Comparison of ENCODE assay signal across 24 cellular contexts in the genomic region with DNA sequence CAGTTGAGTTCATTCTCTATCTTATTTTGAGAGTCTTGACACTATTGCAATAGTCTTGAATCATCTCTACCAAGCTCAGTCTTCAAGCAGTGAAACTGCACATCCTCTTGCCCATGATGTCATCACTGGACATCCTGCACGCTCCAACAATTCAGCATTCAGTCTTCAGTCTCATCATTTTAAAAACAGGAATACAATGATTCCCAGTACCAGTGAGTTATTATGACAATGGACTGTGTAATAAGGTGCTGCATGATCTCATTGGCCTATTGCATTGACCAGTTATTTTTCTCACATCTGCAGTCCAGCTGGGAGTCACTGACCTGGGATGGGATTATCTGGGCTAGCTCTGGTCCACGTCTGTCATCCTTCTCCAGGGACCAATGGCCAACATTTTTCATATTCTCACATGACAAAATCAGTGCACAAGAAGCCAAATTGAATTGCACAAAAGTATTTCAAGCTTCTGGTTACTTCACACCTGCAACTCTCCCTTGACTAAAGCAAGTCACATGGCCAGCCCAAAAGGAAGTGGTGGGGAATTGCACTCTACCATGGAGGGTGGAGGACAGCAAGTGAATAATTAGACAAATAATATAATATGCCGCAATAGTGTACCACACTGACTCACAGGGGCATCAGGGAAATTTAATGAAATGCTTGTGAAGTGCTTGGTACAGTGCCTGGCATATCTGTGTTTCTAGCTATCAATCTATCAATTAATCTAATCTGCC. TPM values are rescaled to one million over a fixed set of nuclear protein-coding genes. Genes with fewer than 3 reads are reported as not detected.
DNase-seq lines count a peak whose midpoint lies in the region; ATAC-seq, FAIRE-seq and TF ChIP-seq lines count a peak whose summit lies in the region.
"Had no signal": no experiment of that assay in that cellular context is flagged by ENCODE, and none has a peak within 500 bp of the region (broad histone marks: within the 10 kb centered on the region; RNA-seq: fewer than 3 reads in every experiment).

No MANE protein-coding gene starts in this region.

- no peak for FAIRE-seq in HepG2 (lab: Jason Lieb, UNC)
- FAIRE-seq: A204.1, D721Med had no signal

- WGBS in HepG2 (ENCODE audit: low lambda C conversion rate): 0% methylated on average over 3 of the region's 3 CpGs
- 38% methylated on average over 3 of the region's 3 CpGs for WGBS in right lobe of liver (ENCODE audit: insufficient coverage, low coverage, low lambda C conversion rate, missing lambda C conversion rate)
- 41 to 60% methylated on average over 3 of the region's 3 CpGs for WGBS in testis, 2 donors

- TF ChIP-seq POLR2A in HepG2 (IDR thresholded peaks at IDR 0.05; ENCODE audit: insufficient read depth in 1 of 2, low read depth in 2 of 2, low read length in 2 of 2) (no peak), right lobe of liver (IDR thresholded peaks at IDR 0.05) (no peak), testis (IDR thresholded peaks at IDR 0.05) (no peak)

- no peak overlapping the region for H3K9ac ChIP-seq in HepG2 (ENCODE audit: insufficient read depth, low read depth, low read length)
- H3K9ac ChIP-seq: BLaER1, KMS-11 had no signal

- TF ChIP-seq RAD21 in HepG2 (CRISPR knock-in tag; IDR thresholded peaks at IDR 0.05): no peak

- H2AFZ ChIP-seq in HepG2 (ENCODE audit: low read length): no peak overlapping the region

- H3K36me3 Mint-ChIP-seq in CD8-positive, alpha-beta T cell: no peaks in the 10 kb centered on the region
- H3K36me3 Mint-ChIP-seq: CD4-positive, alpha-beta memory T cell had no signal

- ATAC-seq in HepG2 (no peak), right lobe of liver (no peak), GM21447 (IDR thresholded peaks at IDR 0.05; ENCODE audit: unreplicated experiment) (no peak)
- no peak for ATAC-seq in CD8-positive, alpha-beta T cell
- ATAC-seq: Panc1, Right ventricle myocardium inferior had no signal

- in situ Hi-C loops in HepG2 (cut with HindIII; ENCODE audit: extremely low pct_ligation_motif_present, low pct_unique_long_range_greater_than_20kb): no loop called here

- no peaks in the 10 kb centered on the region for H3K4me1 Mint-ChIP-seq in CD8-positive, alpha-beta T cell (ENCODE audit: low read depth)
- H3K4me1 Mint-ChIP-seq: CD4-positive, alpha-beta memory T cell had no signal

- intact Hi-C loops in HepG2 (cut with micrococcal nuclease; ENCODE audit: unreplicated experiment) (no loop called here), right lobe of liver (cut with DNase I) (no loop called here), testis (cut with DNase I; ENCODE audit: low total_unique reads) (loop anchor here (10.0 kb wide), 1 partner anchor 72 kb away; no protein-coding TSS in a partner anchor)
- intact Hi-C loops in CD8-positive, alpha-beta T cell (cut with DNase I, micrococcal nuclease): no loop called here

- DNase-seq in HepG2 (ENCODE audit: low spot score): no peak
- no peak for DNase-seq in right lobe of liver
- DNase-seq in RPMI7951 (ENCODE audit: low read depth): peak; percentile 29
- peak; percentile 22 to 64 for DNase-seq in foreskin fibroblast
- DNase-seq in testis: no peak
- DNase-seq in CD8-positive, alpha-beta T cell: no peak
- DNase-seq in activated naive CD4-positive, alpha-beta T cell (lab: John Stamatoyannopoulos, UW): no peak
- DNase-seq: CD4-positive, alpha-beta memory T cell; H7; HFFc6; NCI-H1417 treated with DMSO at 0.1 percent for 48 hours; NCI-H187 treated with DMSO at 0.1 percent for 48 hours; NCI-H2227 treated with DMSO at 0.1 percent for 48 hours; NCI-H510A treated with DMSO at 0.1 percent for 48 hours; NCI-H774 had no signal

- no peaks in the 10 kb centered on the region for H3K4me1 ChIP-seq in HepG2 (ENCODE audit: insufficient read depth, low read length)
- H3K4me1 ChIP-seq in right lobe of liver: no peaks in the 10 kb centered on the region
- H3K4me1 ChIP-seq in testis: no peaks in the 10 kb centered on the region
- H3K4me1 ChIP-seq in CD8-positive, alpha-beta T cell (ENCODE audit: insufficient read depth, low read length): no peaks in the 10 kb centered on the region

- no peaks in the 10 kb centered on the region for H3K36me3 ChIP-seq in HepG2 (replicated peaks in 1 of 2; ENCODE audit: control insufficient read depth in 1 of 2, insufficient read depth in 2 of 2, low read length in 2 of 2)
- H3K36me3 ChIP-seq in right lobe of liver: no peaks in the 10 kb centered on the region
- no peaks in the 10 kb centered on the region for H3K36me3 ChIP-seq in testis (ENCODE audit: low read depth, missing control alignments)
- H3K36me3 ChIP-seq in CD8-positive, alpha-beta T cell (ENCODE audit: insufficient read depth, low read length): no peaks in the 10 kb centered on the region
- H3K36me3 ChIP-seq: BLaER1 had no signal

- H3K9me3 ChIP-seq in HepG2 (ENCODE audit: low read length): no peaks in the 10 kb centered on the region
- H3K9me3 ChIP-seq in right lobe of liver: no peaks in the 10 kb centered on the region
- no peaks in the 10 kb centered on the region for H3K9me3 ChIP-seq in testis
- no peaks in the 10 kb centered on the region for H3K9me3 ChIP-seq in CD8-positive, alpha-beta T cell (ENCODE audit: low read length)
- H3K9me3 ChIP-seq: BLaER1 had no signal

- no peak for TF ChIP-seq EP300 in HepG2 (IDR thresholded peaks at IDR 0.05; ENCODE audit: low read depth in 2 of 2, low read length in 2 of 2)
- no peak for TF ChIP-seq EP300 in HepG2 (CRISPR knock-in tag; IDR thresholded peaks at IDR 0.05; ENCODE audit: borderline replicate concordance)

- no peaks in the 10 kb centered on the region for H3K79me2 ChIP-seq in HepG2 (ENCODE audit: insufficient read depth, low read length)

- no peak overlapping the region for H3K27ac Mint-ChIP-seq in CD8-positive, alpha-beta T cell
- H3K27ac Mint-ChIP-seq: CD4-positive, alpha-beta memory T cell; HFFc6 had no signal

- H3K9me3 Mint-ChIP-seq in CD8-positive, alpha-beta T cell: no peaks in the 10 kb centered on the region

- H3K27ac ChIP-seq in HepG2 (ENCODE audit: extremely low read length, insufficient read depth, low read length) (no peak overlapping the region), right lobe of liver (no peak overlapping the region), testis (no peak overlapping the region)
- no peak overlapping the region for H3K27ac ChIP-seq in CD8-positive, alpha-beta T cell (ENCODE audit: low read depth, low read length)
- H3K27ac ChIP-seq: BLaER1, KMS-11 had no signal

- H4K20me1 ChIP-seq in HepG2 (ENCODE audit: insufficient read depth, low read length): no peaks in the 10 kb centered on the region
- H4K20me1 ChIP-seq: BLaER1 had no signal

- H3K4me2 ChIP-seq in HepG2 (ENCODE audit: low read depth, low read length): no peak overlapping the region
- H3K4me2 ChIP-seq: BLaER1, KMS-11 had no signal

- BruUV-seq in HepG2 (replicated peaks; lab: Mats Ljungman, UMichigan): no TSS peak

- TF ChIP-seq CTCF in HepG2 (CRISPR knock-in tag; IDR thresholded peaks at IDR 0.05) (no peak), right lobe of liver (IDR thresholded peaks at IDR 0.05) (no peak), foreskin fibroblast (IDR thresholded peaks at IDR 0.05; ENCODE audit: low read depth, low read length) (no peak), testis (IDR thresholded peaks at IDR 0.05) (no peak)
- no peak for TF ChIP-seq CTCF in CD8-positive, alpha-beta T cell (IDR thresholded peaks at IDR 0.05)

- CTCF ChIA-PET in HepG2 (lab: Yijun Ruan, JAX; ENCODE audit: low intra/inter-chr PET ratio, low total read pairs): no interaction called here
- CTCF ChIA-PET in CD8-positive, alpha-beta T cell (lab: Charles Lee): no interaction called here

- H3K4me3 ChIP-seq in HepG2 (replicated peaks in 1 of 3; ENCODE audit: insufficient read depth in 1 of 3, low read depth in 2 of 3, low read length in 3 of 3) (no peak overlapping the region), right lobe of liver (no peak overlapping the region), foreskin fibroblast (ENCODE audit: low read depth in 1 of 2, low read length in 2 of 2) (no peak overlapping the region), testis (no peak overlapping the region)
- no peak overlapping the region for H3K4me3 ChIP-seq in CD8-positive, alpha-beta T cell (ENCODE audit: low read depth, low read length)
- H3K4me3 ChIP-seq: BLaER1 had no signal

- POLR2A ChIA-PET in HepG2 (lab: Yijun Ruan, JAX): no interaction called here
- POLR2A ChIA-PET in CD8-positive, alpha-beta T cell (lab: Charles Lee): no interaction called here

- no peak overlapping the region for H3K4me3 Mint-ChIP-seq in CD8-positive, alpha-beta T cell
- H3K4me3 Mint-ChIP-seq: CD4-positive, alpha-beta memory T cell; HFFc6 had no signal

- H3K27me3 ChIP-seq in HepG2 (ENCODE audit: control insufficient read depth in 1 of 2, insufficient read depth in 2 of 2, low read length in 2 of 2) (no peaks in the 10 kb centered on the region; a peak in 1 of 5 replicates), right lobe of liver (no peaks in the 10 kb centered on the region), testis (no peaks in the 10 kb centered on the region)
- H3K27me3 ChIP-seq in CD8-positive, alpha-beta T cell (ENCODE audit: insufficient read depth, low read length): no peaks in the 10 kb centered on the region
- H3K27me3 ChIP-seq: BLaER1 had no signal

- H3K27me3 Mint-ChIP-seq in CD8-positive, alpha-beta T cell (ENCODE audit: low read depth): peaks cover 6% of the 10 kb centered on the region

RNA-seq across cellular contexts. Expression of a gene that starts 6.4 kb away (rescaled TPM):
- total RNA-seq in HepG2 (2016; rRNA removed; fragmentation: Illumina TruSeq; extraction: Trizol) (not detected in 2 replicates), right lobe of liver (under 1 TPM in 2 of 6 experiments, not detected in 4; 0.50 to 0.80 TPM), testis (not detected)
- not detected in 2 replicates for total RNA-seq in HepG2 (2016; cell fraction: cytosol; rRNA removed; fragmentation: Illumina TruSeq; extraction: Trizol; ENCODE audit: low read depth)
- total RNA-seq in HepG2 (2016; cell fraction: insoluble cytoplasmic fraction; rRNA removed; fragmentation: Illumina TruSeq; extraction: Trizol): not detected in 2 replicates
- not detected in 2 replicates for total RNA-seq in HepG2 (2016; cell fraction: membrane; rRNA removed; fragmentation: Illumina TruSeq; extraction: Trizol)
- not detected in 2 replicates for total RNA-seq in HepG2 (2016; cell fraction: nucleus; rRNA removed; fragmentation: Illumina TruSeq; extraction: Trizol)
- polyA plus RNA-seq in HepG2 (2011; rRNA removed) (not detected in 2 replicates), testis (ENCODE audit: insufficient read depth, low read depth, low replicate concordance) (0.49 TPM)
- polyA plus RNA-seq in HepG2 (2011; cell fraction: cytosol; rRNA removed): not detected in 2 replicates
- polyA plus RNA-seq in HepG2 (2011; cell fraction: nucleus; rRNA removed): not detected in 2 replicates
- polyA plus RNA-seq in HepG2 (2012): not detected in 2 replicates
- polyA plus RNA-seq in HepG2 (2016; cell fraction: cytosol; fragmentation: Illumina TruSeq; extraction: Trizol; ENCODE audit: low read depth): not detected in 2 replicates
- not detected in 2 replicates for polyA plus RNA-seq in HepG2 (2016; cell fraction: insoluble cytoplasmic fraction; fragmentation: Illumina TruSeq; extraction: Trizol; ENCODE audit: low read depth)
- not detected in 2 replicates for polyA plus RNA-seq in HepG2 (2016; cell fraction: membrane; fragmentation: Illumina TruSeq; extraction: Trizol; ENCODE audit: low read depth)
- polyA plus RNA-seq in HepG2 (2016; cell fraction: nucleus; fragmentation: Illumina TruSeq; extraction: Trizol; ENCODE audit: insufficient read depth, low read depth): not detected in 2 replicates
- polyA minus RNA-seq in HepG2 (2011; rRNA and poly(A)+ RNA removed; ENCODE audit: low replicate concordance): not detected in 2 replicates
- polyA minus RNA-seq in HepG2 (2011; cell fraction: cytosol; rRNA and poly(A)+ RNA removed): not detected in 2 replicates
- polyA minus RNA-seq in HepG2 (2011; cell fraction: nucleus; rRNA and poly(A)+ RNA removed): not detected in 2 replicates
- total RNA-seq in RPMI7951 (2014; rRNA removed; shearing (Covaris generic)): 0.84 TPM in 1 of 2 replicates, not detected in the other
- not detected for total RNA-seq in CD8-positive, alpha-beta T cell
- total RNA-seq: CD4-positive, alpha-beta memory T cell; H7; HFFc6; HT-29; Right ventricle myocardium inferior; SK-MEL-5 had no signal
- polyA plus RNA-seq: CD4-positive, alpha-beta memory T cell had no signal

RNA-seq across cellular contexts. Expression of a gene that starts 46.6 kb away (rescaled TPM):
- total RNA-seq in HepG2 (2016; rRNA removed; fragmentation: Illumina TruSeq; extraction: Trizol) (not detected in 2 replicates), right lobe of liver (not detected), testis (not detected)
- not detected in 2 replicates for total RNA-seq in HepG2 (2016; cell fraction: cytosol; rRNA removed; fragmentation: Illumina TruSeq; extraction: Trizol; ENCODE audit: low read depth)
- 0.27 TPM in 1 of 2 replicates, not detected in the other for total RNA-seq in HepG2 (2016; cell fraction: insoluble cytoplasmic fraction; rRNA removed; fragmentation: Illumina TruSeq; extraction: Trizol)
- total RNA-seq in HepG2 (2016; cell fraction: membrane; rRNA removed; fragmentation: Illumina TruSeq; extraction: Trizol): not detected in 2 replicates
- total RNA-seq in HepG2 (2016; cell fraction: nucleus; rRNA removed; fragmentation: Illumina TruSeq; extraction: Trizol): not detected in 2 replicates
- polyA plus RNA-seq in HepG2 (2011; rRNA removed) (0.16 TPM in 1 of 2 replicates, not detected in the other), testis (ENCODE audit: insufficient read depth, low read depth, low replicate concordance) (not detected)
- 0.09 TPM in 1 of 2 replicates, not detected in the other for polyA plus RNA-seq in HepG2 (2011; cell fraction: cytosol; rRNA removed)
- 0.35 TPM in 1 of 2 replicates, not detected in the other for polyA plus RNA-seq in HepG2 (2011; cell fraction: nucleus; rRNA removed)
- polyA plus RNA-seq in HepG2 (2012): 0.20 TPM in 1 of 2 replicates, not detected in the other
- not detected in 2 replicates for polyA plus RNA-seq in HepG2 (2016; cell fraction: cytosol; fragmentation: Illumina TruSeq; extraction: Trizol; ENCODE audit: low read depth)
- not detected in 2 replicates for polyA plus RNA-seq in HepG2 (2016; cell fraction: insoluble cytoplasmic fraction; fragmentation: Illumina TruSeq; extraction: Trizol; ENCODE audit: low read depth)
- not detected in 2 replicates for polyA plus RNA-seq in HepG2 (2016; cell fraction: membrane; fragmentation: Illumina TruSeq; extraction: Trizol; ENCODE audit: low read depth)
- not detected in 2 replicates for polyA plus RNA-seq in HepG2 (2016; cell fraction: nucleus; fragmentation: Illumina TruSeq; extraction: Trizol; ENCODE audit: insufficient read depth, low read depth)
- polyA minus RNA-seq in HepG2 (2011; rRNA and poly(A)+ RNA removed; ENCODE audit: low replicate concordance): not detected in 2 replicates
- polyA minus RNA-seq in HepG2 (2011; cell fraction: cytosol; rRNA and poly(A)+ RNA removed): not detected in 2 replicates
- not detected in 2 replicates for polyA minus RNA-seq in HepG2 (2011; cell fraction: nucleus; rRNA and poly(A)+ RNA removed)
- not detected in 2 replicates for total RNA-seq in RPMI7951 (2014; rRNA removed; shearing (Covaris generic))
- not detected for total RNA-seq in CD8-positive, alpha-beta T cell
- total RNA-seq: CD4-positive, alpha-beta memory T cell; H7; HFFc6; HT-29; Right ventricle myocardium inferior had no signal
- polyA plus RNA-seq: CD4-positive, alpha-beta memory T cell had no signal

Comparison
In these comparisons a context has a peak if more than half of its experiments do, and no peak if none do; other contexts are left out.
1. DNase-seq: peak in RPMI7951 (single experiment) and foreskin fibroblast (2 of 2); none in HepG2 (single experiment), right lobe of liver (0 of 3), testis (single experiment), CD8-positive, alpha-beta T cell (0 of 7) and activated naive CD4-positive, alpha-beta T cell (0 of 4).